In genomic region chr14:72920008-72920407, GRCh38 we compare ENCODE assay signal across 25 cellular contexts. TPM values are rescaled to one million over a fixed set of nuclear protein-coding genes. Genes with fewer than 3 reads are reported as not detected.
DNase-seq lines count a peak whose midpoint lies in the region; ATAC-seq, FAIRE-seq and TF ChIP-seq lines count a peak whose summit lies in the region.
"Had no signal": no experiment of that assay in that cellular context is flagged by ENCODE, and none has a peak within 500 bp of the region (broad histone marks: within the 10 kb centered on the region; RNA-seq: fewer than 3 reads in every experiment).

No MANE protein-coding gene starts in this region.

- H3K23ac ChIP-seq in IMR-90 (ENCODE audit: low read depth, low read length), result no peak overlapping the region

- no peak overlapping the region for H2BK5ac ChIP-seq in IMR-90 (ENCODE audit: low read depth, low read length, poor library complexity, severe bottlenecking)

- H3K9me1 ChIP-seq in IMR-90 (ENCODE audit: insufficient read depth, low read length), result no peaks in the 10 kb centered on the region; the same call in 1 of the 2 replicates

- intact Hi-C loops in IMR-90 (cut with micrococcal nuclease), result no loop called here

- dilution Hi-C loops in IMR-90 (cut with HindIII; ENCODE audit: low sequenced_read_pairs, unreplicated experiment), result no loop called here

- no peak overlapping the region for H2AK5ac ChIP-seq in IMR-90 (ENCODE audit: low read depth, low read length)

- peaks cover 2% of the 10 kb centered on the region; the same call in 1 of the 2 replicates for H3K4me1 ChIP-seq in IMR-90 (ENCODE audit: control insufficient read depth, insufficient read depth, low read length)
- H3K4me1 ChIP-seq: adrenal gland, breast epithelium, HAP-1, prostate gland had no signal

- no peak for TF ChIP-seq RAD21 in IMR-90 (IDR thresholded peaks at IDR 0.05; ENCODE audit: low read length)

- TF ChIP-seq POLR2A in IMR-90 (IDR thresholded peaks at IDR 0.05; ENCODE audit: low read depth, low read length) (no peak), H54 (IDR thresholded peaks at IDR 0.05; ENCODE audit: low read depth, low read length) (no peak), GM12891 (IDR thresholded peaks at IDR 0.05; ENCODE audit: low read depth, low read length) (no peak)

- no peaks in the 10 kb centered on the region for H4K20me1 ChIP-seq in IMR-90 (ENCODE audit: insufficient read depth, low read length)

- CTCF ChIA-PET in IMR-90 (lab: Yijun Ruan, JAX), result interaction anchor here (0.6 to 1.5 kb wide), 2 partner anchors 29 to 406 kb away, joined by 3 to 4 read pairs; no protein-coding TSS in a partner anchor

- FAIRE-seq in H54 (lab: Jason Lieb, UNC) (no peak), GM12891 (lab: Jason Lieb, UNC) (no peak)
- FAIRE-seq: GM18507 had no signal

- H3K56ac ChIP-seq in IMR-90 (ENCODE audit: extremely low read depth, insufficient read depth, low read length), result no peak overlapping the region

- TF ChIP-seq CTCF in GM06990 (IDR thresholded peaks at IDR 0.05; ENCODE audit: insufficient read depth, low read length, poor library complexity, severe bottlenecking), result peak; percentile 15
- TF ChIP-seq CTCF in IMR-90 (conservative IDR thresholded peaks at IDR 0.05; ENCODE audit: low read depth, low read length), result 0 out of 2 replicates have a peak, but pooled peaks have one; percentile 11
- peak; percentile 16 for TF ChIP-seq CTCF in cardiac fibroblast (IDR thresholded peaks at IDR 0.05; ENCODE audit: low read depth, low read length)
- TF ChIP-seq CTCF in kidney epithelial cell (IDR thresholded peaks at IDR 0.05; ENCODE audit: insufficient read depth, low read length, poor library complexity, severe bottlenecking), result peak; percentile 5

- H3K4me3 ChIP-seq in GM06990 (replicated peaks; ENCODE audit: low read depth, low read length) (no peak overlapping the region), IMR-90 (ENCODE audit: insufficient read depth, low read depth, low read length) (no peak overlapping the region), cardiac fibroblast (replicated peaks in 1 of 2; ENCODE audit: low read depth in 2 of 2, low read length in 2 of 2) (no peak overlapping the region), kidney epithelial cell (ENCODE audit: low read depth, low read length) (no peak overlapping the region)
- H3K4me3 ChIP-seq: adrenal gland, breast epithelium, HAP-1, lung, prostate gland, thyroid gland had no signal

- H3K4me2 ChIP-seq in IMR-90 (ENCODE audit: low read depth, low read length), result no peak overlapping the region

- H3K79me1 ChIP-seq in IMR-90 (ENCODE audit: low read depth in 1 of 2, low read length in 2 of 2), result no peaks in the 10 kb centered on the region

- DNase-seq in GM06990 (ENCODE audit: extremely low read depth, insufficient read length) (no peak), IMR-90 (no peak), cardiac fibroblast (ENCODE audit: low read depth in 2 of 2) (no peak), kidney epithelial cell (ENCODE audit: low read depth) (no peak), EL (no peak), H54 (ENCODE audit: insufficient read length, low spot score) (no peak), GM12891 (ENCODE audit: insufficient read length, low spot score) (no peak)
- no peak for DNase-seq in activated naive CD4-positive, alpha-beta T cell (lab: John Stamatoyannopoulos, UW)
- DNase-seq: activated CD4-positive, alpha-beta T cell treated with anti-CD3 and anti-CD28 coated beads for 48 hours; activated naive CD4-positive, alpha-beta T cell treated with Interleukin-2 at 50 U/mL for 16 hours; activated T-cell treated with anti-CD3 and anti-CD28 coated beads, Interleukin-2, amount 50 U/mL, for 4 hours; CD4-positive, CD25-positive, alpha-beta regulatory T cell; cortex of kidney; NCI-H2081 treated with DMSO at 0.1 percent for 48 hours; NK-92 treated with Interleukin-12 subunit alpha and Interleukin-12 subunit beta, amount 100 ng/mL, for 24 hours; stimulated activated naive CD8-positive, alpha-beta T cell treated with anti-CD3 and anti-CD28 coated beads, Interleukin-15, amount 100 ng/mL, for 72 hours; thyroid gland had no signal

- no peak overlapping the region for H4K5ac ChIP-seq in IMR-90 (ENCODE audit: low read depth, low read length)

- no peaks in the 10 kb centered on the region; the same call in 1 of the 2 replicates for H3K27me3 ChIP-seq in GM06990 (replicated peaks; ENCODE audit: control insufficient read depth, insufficient read depth, low read length)
- H3K27me3 ChIP-seq in IMR-90 (ENCODE audit: control insufficient read depth, insufficient read depth, low read length), result no peaks in the 10 kb centered on the region; the same call in 1 of the 2 replicates
- no peaks in the 10 kb centered on the region for H3K27me3 ChIP-seq in kidney epithelial cell (ENCODE audit: control insufficient read depth, insufficient read depth, low read length)
- H3K27me3 ChIP-seq: adrenal gland, breast epithelium, thyroid gland had no signal

- no peak overlapping the region for H2AFZ ChIP-seq in IMR-90 (replicated peaks; ENCODE audit: low read length, poor library complexity)

- H3K9ac ChIP-seq in IMR-90 (ENCODE audit: low read depth, low read length), result no peak overlapping the region

- H3K9me3 ChIP-seq in IMR-90 (ENCODE audit: control insufficient read depth, insufficient read depth, low read length), result no peaks in the 10 kb centered on the region
- H3K9me3 ChIP-seq: adrenal gland, breast epithelium, HAP-1, prostate gland, thyroid gland had no signal

- no peak overlapping the region for H2BK15ac ChIP-seq in IMR-90 (ENCODE audit: low read depth, low read length)

- no peak overlapping the region for H4K91ac ChIP-seq in IMR-90 (ENCODE audit: insufficient read depth, low read depth, low read length)

- no peak overlapping the region for H4K8ac ChIP-seq in IMR-90 (ENCODE audit: low read depth in 2 of 2, low read length in 2 of 2)

- POLR2A ChIA-PET in IMR-90 (lab: Charles Lee; ENCODE audit: unreplicated experiment), result no interaction called here

- peak overlapping the region; percentile 20 for H2AK9ac ChIP-seq in IMR-90 (replicated peaks; ENCODE audit: low read depth, low read length, poor library complexity)

- no peak overlapping the region for H3K27ac ChIP-seq in IMR-90 (ENCODE audit: insufficient read depth, low read length)
- H3K27ac ChIP-seq: adrenal gland, breast epithelium, prostate gland, thyroid gland had no signal

- no peak overlapping the region for H2BK120ac ChIP-seq in IMR-90 (ENCODE audit: low read depth, low read length)

- in situ Hi-C loops in IMR-90 (cut with MboI; ENCODE audit: low sequenced_read_pairs), result no loop called here

- no TSS peak for BruUV-seq in IMR-90 (replicated peaks; lab: Mats Ljungman, UMichigan)

- H3K4ac ChIP-seq in IMR-90 (ENCODE audit: low read depth, low read length), result no peak overlapping the region

- no peak overlapping the region for H3K14ac ChIP-seq in IMR-90 (replicated peaks; ENCODE audit: low read depth, low read length)

- no peak overlapping the region for H2BK20ac ChIP-seq in IMR-90 (ENCODE audit: low read depth, low read length)

- ATAC-seq in IMR-90 (ENCODE audit: low read depth), result no peak
- ATAC-seq: activated T-cell treated with anti-CD3 and anti-CD28 coated beads, Interleukin-2, amount 50 U/mL, for 4 hours; stimulated activated naive CD8-positive, alpha-beta T cell treated with anti-CD3 and anti-CD28 coated beads, Interleukin-15, amount 100 ng/mL, for 72 hours had no signal

- no peaks in the 10 kb centered on the region for H3K36me3 ChIP-seq in GM06990 (ENCODE audit: control insufficient read depth, insufficient read depth, low read length)
- H3K36me3 ChIP-seq in IMR-90 (ENCODE audit: control insufficient read depth, insufficient read depth, low read length), result no peaks in the 10 kb centered on the region
- no peaks in the 10 kb centered on the region for H3K36me3 ChIP-seq in kidney epithelial cell (ENCODE audit: control insufficient read depth, insufficient read depth, low read length)
- H3K36me3 ChIP-seq: adrenal gland, breast epithelium, HAP-1, prostate gland, thyroid gland had no signal

- no CpG with 5 or more reads among the region's 2 CpGs for WGBS in IMR-90 (ENCODE audit: extremely low coverage in 2 of 2, insufficient read length in 1 of 2), 2 experiments

- H3K18ac ChIP-seq in IMR-90 (ENCODE audit: low read depth, low read length), result no peak overlapping the region

TF ChIP-seq in IMR-90, 13 proteins besides CTCF, POLR2A, EP300 and RAD21:
- TF ChIP-seq BHLHE40 (IDR thresholded peaks at IDR 0.05; ENCODE audit: low read depth, low read length) (no peak), SMC3 (IDR thresholded peaks at IDR 0.05; ENCODE audit: low read depth, low read length) (no peak), RFX5 (IDR thresholded peaks at IDR 0.05; ENCODE audit: low read depth, low read length) (no peak), MXI1 (IDR thresholded peaks at IDR 0.05; ENCODE audit: borderline replicate concordance, low read depth, low read length) (no peak), NFE2L2 (IDR thresholded peaks at IDR 0.05; ENCODE audit: low read depth, low read length) (no peak)
TF ChIP-seq in IMR-90: peak in this region for 0.

TF ChIP-seq in GM12891, 5 proteins besides CTCF, POLR2A, EP300 and RAD21:
- TF ChIP-seq TAF1 (IDR thresholded peaks at IDR 0.05; ENCODE audit: low read depth, low read length), result no peak
- TF ChIP-seq POU2F2 (IDR thresholded peaks at IDR 0.05; ENCODE audit: low read depth, low read length), result no peak
- TF ChIP-seq POLR2AphosphoS5 (IDR thresholded peaks at IDR 0.05; ENCODE audit: low read depth, low read length), result no peak
- no peak for TF ChIP-seq PAX5 (IDR thresholded peaks at IDR 0.05; ENCODE audit: insufficient read depth, low read length, severe bottlenecking)
- TF ChIP-seq SPI1 (IDR thresholded peaks at IDR 0.05; ENCODE audit: low read depth, low read length), result no peak

RNA-seq across cellular contexts. Expression of gene DCAF4, which starts 6.3 kb away (rescaled TPM):
- total RNA-seq in IMR-90 (2012; rRNA removed) (24.7 and 29.4 TPM in 2 replicates), kidney epithelial cell (23.1 and 45.8 TPM in 2 replicates)
- 22.8 and 28.8 TPM in 2 replicates for polyA plus RNA-seq in IMR-90 (2012; rRNA removed)
- 12.6 and 23.5 TPM in 2 replicates for polyA plus RNA-seq in IMR-90 (2012; cell fraction: cytosol; rRNA removed)
- 35.2 and 102 TPM in 2 replicates for polyA plus RNA-seq in IMR-90 (2012; cell fraction: nucleus; rRNA removed; ENCODE audit: low replicate concordance)
- polyA plus RNA-seq in GM12891 (2012; ENCODE audit: low read depth, missing spikeins), result 10.9 TPM

RNA-seq across cellular contexts. Expression of gene DPF3, which starts 26.1 kb away (rescaled TPM):
- total RNA-seq in IMR-90 (2012; rRNA removed), result 32.8 and 48.9 TPM in 2 replicates
- polyA plus RNA-seq in IMR-90 (2012; rRNA removed), result 30.5 and 37.7 TPM in 2 replicates
- 9.5 and 12.3 TPM in 2 replicates for polyA plus RNA-seq in IMR-90 (2012; cell fraction: cytosol; rRNA removed)
- 70.5 and 136 TPM in 2 replicates for polyA plus RNA-seq in IMR-90 (2012; cell fraction: nucleus; rRNA removed; ENCODE audit: low replicate concordance)
- 0.79 TPM in 1 of 2 replicates, not detected in the other for total RNA-seq in kidney epithelial cell
- 0.62 TPM for polyA plus RNA-seq in GM12891 (2012; ENCODE audit: low read depth, missing spikeins)
- total RNA-seq: G401, NCI-H460 had no signal

Comparison
In these comparisons a context has a peak if more than half of its experiments do, and no peak if none do; other contexts are left out.
1. RNA of gene DPF3, which starts 26.1 kb away (total RNA-seq): 32.8 to 48.9 TPM in IMR-90; 0.79 TPM in kidney epithelial cell; every median in the first group is over 10 times any median in the second.
2. Peak in every context shown above with its lines, with median percentiles within 50 percentile points of each other: CTCF ChIP-seq.